Comparison of ENCODE assay signal across 20 cellular contexts in genomic region chr4:183072181-183072580, GRCh38. TPM values are rescaled to one million over a fixed set of nuclear protein-coding genes. Genes with fewer than 3 reads are reported as not detected.
A peak's percentile ranks its signal among the peaks of the same experiment; 100 is the strongest.
DNase-seq lines count a peak whose midpoint lies in the region; ATAC-seq, FAIRE-seq and TF ChIP-seq lines count a peak whose summit lies in the region.
"Had no signal": no experiment of that assay in that cellular context is flagged by ENCODE, and none has a peak within 500 bp of the region (broad histone marks: within the 10 kb centered on the region; RNA-seq: fewer than 3 reads in every experiment).

No MANE protein-coding gene starts in this region.

- H2AK9ac ChIP-seq in IMR-90 (replicated peaks; ENCODE audit: low read depth, low read length, poor library complexity): no peak overlapping the region

- no peak overlapping the region for H3K56ac ChIP-seq in IMR-90 (ENCODE audit: extremely low read depth, insufficient read depth, low read length)

- no peaks in the 10 kb centered on the region for H3F3A ChIP-seq in smooth muscle cell (ENCODE audit: low read depth)

- H3K79me2 ChIP-seq in astrocyte (ENCODE audit: insufficient read depth, low read length) (no peaks in the 10 kb centered on the region), smooth muscle cell (ENCODE audit: low read depth) (no peaks in the 10 kb centered on the region)

- 0 out of 2 replicates have a peak, but pooled peaks cover 3% of the 10 kb centered on the region for H3K9me1 ChIP-seq in IMR-90 (ENCODE audit: insufficient read depth, low read length)

- H4K20me1 ChIP-seq in IMR-90 (ENCODE audit: insufficient read depth, low read length) (no peaks in the 10 kb centered on the region), astrocyte (ENCODE audit: insufficient read depth, low read length) (no peaks in the 10 kb centered on the region), smooth muscle cell (ENCODE audit: low read depth) (no peaks in the 10 kb centered on the region)

- H3K14ac ChIP-seq in IMR-90 (replicated peaks; ENCODE audit: low read depth, low read length): no peak overlapping the region

- H4K91ac ChIP-seq in IMR-90 (ENCODE audit: insufficient read depth, low read depth, low read length): no peak overlapping the region

- H3K27me3 ChIP-seq in IMR-90 (ENCODE audit: control insufficient read depth, insufficient read depth, low read length) (no peaks in the 10 kb centered on the region), astrocyte (ENCODE audit: insufficient read depth, low read length) (no peaks in the 10 kb centered on the region), smooth muscle cell (ENCODE audit: low read depth) (no peaks in the 10 kb centered on the region)

- FAIRE-seq in astrocyte (lab: Jason Lieb, UNC): no peak
- FAIRE-seq: D721Med, GM19239, H1, HTR-8/SVneo had no signal

- H3K18ac ChIP-seq in IMR-90 (ENCODE audit: low read depth, low read length): no peak overlapping the region

- no peak overlapping the region for H2BK15ac ChIP-seq in IMR-90 (ENCODE audit: low read depth, low read length)

- no peak overlapping the region for H4K5ac ChIP-seq in IMR-90 (ENCODE audit: low read depth, low read length)

- H3K4ac ChIP-seq in IMR-90 (ENCODE audit: low read depth, low read length): no peak overlapping the region

- H3K4me3 Mint-ChIP-seq in astrocyte (ENCODE audit: unreplicated experiment): no peak overlapping the region
- H3K4me3 Mint-ChIP-seq in activated T-cell treated with anti-CD3 and anti-CD28 coated beads, Interleukin-2, amount 50 U/mL, for 4 hours: no peak overlapping the region
- H3K4me3 Mint-ChIP-seq: CD4-positive, alpha-beta T cell; H9; IgD-negative memory B cell had no signal

- ATAC-seq in IMR-90 (ENCODE audit: low read depth): peak; percentile 24
- no peak for ATAC-seq in HG03469 (IDR thresholded peaks at IDR 0.05; ENCODE audit: unreplicated experiment)
- ATAC-seq in activated T-cell treated with anti-CD3 and anti-CD28 coated beads, Interleukin-2, amount 50 U/mL, for 4 hours: no peak

- no peak for TF ChIP-seq RAD21 in IMR-90 (IDR thresholded peaks at IDR 0.05; ENCODE audit: low read length)

- no peak for TF ChIP-seq POLR2A in IMR-90 (IDR thresholded peaks at IDR 0.05; ENCODE audit: low read depth, low read length)

- DNase-seq in AG10803 (ENCODE audit: low read depth) (peak; percentile 56), IMR-90 (peak; percentile 29), astrocyte (ENCODE audit: low read depth) (peak; percentile 58), smooth muscle cell (lab: John Stamatoyannopoulos, UW; ENCODE audit: unreplicated experiment) (no peak), ACHN (no peak)
- DNase-seq in activated T-cell treated with anti-CD3 and anti-CD28 coated beads, Interleukin-2, amount 50 U/mL, for 4 hours: no peak
- DNase-seq: 8988T; AML-193; Caco-2; CD4-positive, alpha-beta T cell; GF-D8; H9; KBM-7 had no signal

- H3K36me3 Mint-ChIP-seq in astrocyte (ENCODE audit: low read depth, unreplicated experiment): no peaks in the 10 kb centered on the region
- no peaks in the 10 kb centered on the region for H3K36me3 Mint-ChIP-seq in activated T-cell treated with anti-CD3 and anti-CD28 coated beads, Interleukin-2, amount 50 U/mL, for 4 hours (ENCODE audit: insufficient read depth)

- H4K8ac ChIP-seq in IMR-90 (ENCODE audit: low read depth in 2 of 2, low read length in 2 of 2): no peak overlapping the region

- peak overlapping the region; percentile 38 for H2BK5ac ChIP-seq in IMR-90 (ENCODE audit: low read depth, low read length, poor library complexity, severe bottlenecking)

- peaks cover 2% of the 10 kb centered on the region for H3K4me1 Mint-ChIP-seq in astrocyte (ENCODE audit: low read depth, unreplicated experiment)
- H3K4me1 Mint-ChIP-seq in activated T-cell treated with anti-CD3 and anti-CD28 coated beads, Interleukin-2, amount 50 U/mL, for 4 hours (ENCODE audit: low read depth): peaks cover 2% of the 10 kb centered on the region

- H3K9ac ChIP-seq in IMR-90 (ENCODE audit: low read depth, low read length): no peak overlapping the region
- no peak overlapping the region for H3K9ac ChIP-seq in astrocyte (ENCODE audit: low read length)
- H3K9ac ChIP-seq in smooth muscle cell (ENCODE audit: low read depth): no peak overlapping the region

- in situ Hi-C loops in IMR-90 (cut with MboI; ENCODE audit: low sequenced_read_pairs) (loop anchor here (5.0 to 10.0 kb wide), 3 partner anchors 137 to 333 kb away; no protein-coding TSS in a partner anchor), ACHN (cut with HindIII; ENCODE audit: low pct_ligation_motif_present, low pct_unique_long_range_greater_than_20kb, low sequenced_read_pairs) (no loop called here)

- no TSS peak for BruUV-seq in IMR-90 (replicated peaks; lab: Mats Ljungman, UMichigan)

- peaks cover 5% of the 10 kb centered on the region for H3K27me3 Mint-ChIP-seq in astrocyte (ENCODE audit: low read depth, unreplicated experiment)
- H3K27me3 Mint-ChIP-seq in activated T-cell treated with anti-CD3 and anti-CD28 coated beads, Interleukin-2, amount 50 U/mL, for 4 hours (ENCODE audit: low read depth): peaks cover 7% of the 10 kb centered on the region

- H3K4me3 ChIP-seq in AG10803 (ENCODE audit: low read length) (no peak overlapping the region), IMR-90 (ENCODE audit: insufficient read depth, low read depth, low read length) (no peak overlapping the region), astrocyte (ENCODE audit: insufficient read depth, low read depth, low read length) (no peak overlapping the region), smooth muscle cell (no peak overlapping the region)

- dilution Hi-C loops in IMR-90 (cut with HindIII; ENCODE audit: low sequenced_read_pairs, unreplicated experiment): no loop called here

- H3K27ac ChIP-seq in IMR-90 (ENCODE audit: insufficient read depth, low read length): no peak overlapping the region
- H3K27ac ChIP-seq in astrocyte (ENCODE audit: low read depth, low read length): no peak overlapping the region
- H3K27ac ChIP-seq in smooth muscle cell (ENCODE audit: low read depth): no peak overlapping the region
- H3K27ac ChIP-seq: C4-2B had no signal

- no peaks in the 10 kb centered on the region for H3K79me1 ChIP-seq in IMR-90 (ENCODE audit: low read depth in 1 of 2, low read length in 2 of 2)

- peaks cover 15% of the 10 kb centered on the region for H3K9me3 Mint-ChIP-seq in astrocyte (ENCODE audit: unreplicated experiment)
- peaks cover 15% of the 10 kb centered on the region for H3K9me3 Mint-ChIP-seq in activated T-cell treated with anti-CD3 and anti-CD28 coated beads, Interleukin-2, amount 50 U/mL, for 4 hours
- H3K9me3 Mint-ChIP-seq: CD4-positive, alpha-beta T cell had no signal

- no peak for TF ChIP-seq CTCF in AG10803 (conservative IDR thresholded peaks at IDR 0.05; ENCODE audit: low read length)
- no peak for TF ChIP-seq CTCF in IMR-90 (conservative IDR thresholded peaks at IDR 0.05; ENCODE audit: low read depth, low read length)
- TF ChIP-seq CTCF in astrocyte (IDR thresholded peaks at IDR 0.05; ENCODE audit: insufficient read depth, low read depth, low read length): no peak
- peak; percentile 2 for TF ChIP-seq CTCF in smooth muscle cell (IDR thresholded peaks at IDR 0.05; ENCODE audit: borderline replicate concordance, insufficient read depth, poor library complexity, severe bottlenecking)

- H2BK20ac ChIP-seq in IMR-90 (ENCODE audit: low read depth, low read length): no peak overlapping the region

- H2AFZ ChIP-seq in IMR-90 (replicated peaks; ENCODE audit: low read length, poor library complexity) (no peak overlapping the region), astrocyte (ENCODE audit: low read depth, low read length) (no peak overlapping the region), smooth muscle cell (ENCODE audit: low read depth) (no peak overlapping the region)

- WGBS in IMR-90 (ENCODE audit: extremely low coverage in 2 of 2, insufficient read length in 1 of 2), 2 experiments: no CpG with 5 or more reads among the region's 2 CpGs
- 94% methylated on average over 2 of the region's 2 CpGs for WGBS in smooth muscle cell (ENCODE audit: low lambda C conversion rate)

- H3K36me3 ChIP-seq in IMR-90 (ENCODE audit: control insufficient read depth, insufficient read depth, low read length) (no peaks in the 10 kb centered on the region), astrocyte (ENCODE audit: insufficient read depth, low read length) (no peaks in the 10 kb centered on the region), smooth muscle cell (ENCODE audit: low read depth) (no peaks in the 10 kb centered on the region)

- H3K4me1 ChIP-seq in IMR-90 (ENCODE audit: control insufficient read depth, insufficient read depth, low read length): no peaks in the 10 kb centered on the region; the same call in 1 of the 2 replicates
- H3K4me1 ChIP-seq in astrocyte (ENCODE audit: insufficient read depth, low read length): peaks cover 6% of the 10 kb centered on the region
- peaks cover 7% of the 10 kb centered on the region for H3K4me1 ChIP-seq in smooth muscle cell (ENCODE audit: low read depth)

- H2BK120ac ChIP-seq in IMR-90 (ENCODE audit: low read depth, low read length): no peak overlapping the region

- no peak overlapping the region for H3K27ac Mint-ChIP-seq in astrocyte (ENCODE audit: unreplicated experiment)
- H3K27ac Mint-ChIP-seq: CD4-positive, alpha-beta T cell; H9; IgD-negative memory B cell had no signal

- POLR2A ChIA-PET in IMR-90 (lab: Charles Lee; ENCODE audit: unreplicated experiment): interaction anchor here (0.6 kb wide), 1 partner anchor 139 kb away, joined by 3 read pairs; no protein-coding TSS in a partner anchor

- no peak overlapping the region for H2AK5ac ChIP-seq in IMR-90 (ENCODE audit: low read depth, low read length)

- CTCF ChIA-PET in IMR-90 (lab: Yijun Ruan, JAX): interaction anchor here (1.0 kb wide), 1 partner anchor 133 kb away, joined by 3 read pairs; no protein-coding TSS in a partner anchor

- H3K9me3 ChIP-seq in IMR-90 (ENCODE audit: control insufficient read depth, insufficient read depth, low read length) (peaks cover 14% of the 10 kb centered on the region), astrocyte (ENCODE audit: insufficient read depth, low read depth, low read length) (no peaks in the 10 kb centered on the region), smooth muscle cell (replicated peaks; ENCODE audit: low read depth) (no peaks in the 10 kb centered on the region)

- intact Hi-C loops in IMR-90 (cut with micrococcal nuclease): loop anchor here (5.0 kb wide), 1 partner anchor 335 kb away; no protein-coding TSS in a partner anchor

- H3K4me2 ChIP-seq in IMR-90 (ENCODE audit: low read depth, low read length) (no peak overlapping the region), astrocyte (ENCODE audit: low read length) (no peak overlapping the region), smooth muscle cell (no peak overlapping the region)

- no peak overlapping the region for H3K23ac ChIP-seq in IMR-90 (ENCODE audit: low read depth, low read length)

TF ChIP-seq in IMR-90, 13 proteins besides CTCF, POLR2A, EP300 and RAD21 (continues in another document):
- no peak for TF ChIP-seq SMC3 (IDR thresholded peaks at IDR 0.05; ENCODE audit: low read depth, low read length)

RNA-seq across cellular contexts. Expression of gene WWC2, which starts 26.9 kb away (rescaled TPM):
- total RNA-seq in IMR-90 (2012; rRNA removed) (27.4 and 28.1 TPM in 2 replicates), astrocyte (51.6 and 62.6 TPM in 2 replicates), smooth muscle cell (13.5 and 18.1 TPM in 2 replicates)
- polyA plus RNA-seq in IMR-90 (2012; rRNA removed) (25.0 and 26.6 TPM in 2 replicates), smooth muscle cell (11.2 TPM in 2 replicates)
- 8.8 and 32.0 TPM in 2 replicates for polyA plus RNA-seq in IMR-90 (2012; cell fraction: cytosol; rRNA removed)
- 15.1 and 50.3 TPM in 2 replicates for polyA plus RNA-seq in IMR-90 (2012; cell fraction: nucleus; rRNA removed; ENCODE audit: low replicate concordance)
- total RNA-seq in activated T-cell treated with anti-CD3 and anti-CD28 coated beads, Interleukin-2, amount 50 U/mL, for 4 hours: 1 to 10 TPM; 5.6 to 7.8 (median 6.9) TPM

Comparison
In these comparisons a context has a peak if more than half of its experiments do, and no peak if none do; other contexts are left out.
1. DNase-seq: peak in AG10803 (single experiment), IMR-90 (single experiment) and astrocyte (single experiment); none in smooth muscle cell (single experiment), ACHN (single experiment) and activated T-cell treated with anti-CD3 and anti-CD28 coated beads, Interleukin-2, amount 50 U/mL, for 4 hours (single experiment).